In the genomic region with DNA sequence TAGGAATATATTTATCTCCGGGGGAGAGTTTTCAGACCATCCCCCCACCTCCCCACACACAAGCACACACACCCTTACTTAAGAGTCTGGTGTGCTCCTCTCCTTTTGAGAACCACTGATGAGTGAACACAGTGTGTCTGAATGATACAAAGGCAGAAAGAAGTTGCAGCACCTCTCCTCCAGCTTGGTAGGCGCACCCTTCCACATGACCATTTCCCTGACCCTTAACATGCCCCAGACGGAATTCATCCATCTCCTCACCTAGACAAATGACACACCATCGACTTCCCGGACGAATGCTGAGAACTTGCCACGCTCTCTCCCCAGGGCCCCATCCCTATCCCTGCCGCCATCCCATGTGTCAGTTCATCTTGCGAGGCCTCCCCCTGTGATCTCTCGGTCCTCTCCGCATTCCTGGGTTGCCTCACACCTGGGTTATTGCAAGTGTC, we compare ENCODE assay signal across 3 cellular contexts.
TF ChIP-seq lines count a peak whose summit lies in the region.

No MANE protein-coding gene starts in this region.

TF ChIP-seq in SK-N-SH, 30 proteins besides CTCF, POLR2A, EP300 and RAD21:
- TF ChIP-seq GABPA (IDR thresholded peaks at IDR 0.05; ENCODE audit: low read depth) = no peak
- no peak for TF ChIP-seq SIN3A (IDR thresholded peaks at IDR 0.05; ENCODE audit: borderline replicate concordance, low read depth, low read length)
- no peak for TF ChIP-seq RXRA (IDR thresholded peaks at IDR 0.05; ENCODE audit: borderline replicate concordance, low read depth)
- TF ChIP-seq REST (IDR thresholded peaks at IDR 0.05; ENCODE audit: low read depth, low read length) = no peak
- no peak for TF ChIP-seq TEAD4 (IDR thresholded peaks at IDR 0.05; ENCODE audit: borderline replicate concordance, insufficient read depth)
- no peak for TF ChIP-seq CHD2 (IDR thresholded peaks at IDR 0.05; ENCODE audit: low read length, partially characterized antibody)
- no peak for TF ChIP-seq SMC3 (IDR thresholded peaks at IDR 0.05; ENCODE audit: low read depth, low read length)
- no peak for TF ChIP-seq TCF12 (IDR thresholded peaks at IDR 0.05)
- no peak for TF ChIP-seq POLR2AphosphoS5 (IDR thresholded peaks at IDR 0.05; ENCODE audit: low read depth, low read length)
- TF ChIP-seq GATA2 (CRISPR knock-in tag; IDR thresholded peaks at IDR 0.05) = no peak
- TF ChIP-seq EZH2phosphoT487 (IDR thresholded peaks at IDR 0.05; ENCODE audit: borderline replicate concordance, low read depth) = no peak
- TF ChIP-seq ELF1 (IDR thresholded peaks at IDR 0.05) = no peak
- no peak for TF ChIP-seq FOXM1 (IDR thresholded peaks at IDR 0.05; ENCODE audit: low read depth)

TF ChIP-seq in SK-N-SH treated with all-trans-retinoic acid at 6 μM for 48 hours, 23 proteins besides CTCF, POLR2A, EP300 and RAD21:
- no peak for TF ChIP-seq ESRRG (CRISPR knock-in tag; IDR thresholded peaks at IDR 0.05)
- no peak for TF ChIP-seq ZFP3 (CRISPR knock-in tag; IDR thresholded peaks at IDR 0.05)
- no peak for TF ChIP-seq RARB (CRISPR knock-in tag; IDR thresholded peaks at IDR 0.05)
- no peak for TF ChIP-seq CSDC2 (CRISPR knock-in tag; IDR thresholded peaks at IDR 0.05)
- TF ChIP-seq ZFP30 (CRISPR knock-in tag; IDR thresholded peaks at IDR 0.05) = no peak
- TF ChIP-seq GLIS3 (CRISPR knock-in tag; IDR thresholded peaks at IDR 0.05) = no peak
- TF ChIP-seq ZNF8 (CRISPR knock-in tag; IDR thresholded peaks at IDR 0.05) = no peak
- TF ChIP-seq ZNF70 (CRISPR knock-in tag; IDR thresholded peaks at IDR 0.05) = no peak
- no peak for TF ChIP-seq PPARA (CRISPR knock-in tag; IDR thresholded peaks at IDR 0.05; ENCODE audit: borderline replicate concordance)
- TF ChIP-seq CREB5 (CRISPR knock-in tag; IDR thresholded peaks at IDR 0.05; ENCODE audit: low read depth) = no peak
- no peak for TF ChIP-seq POU6F1 (CRISPR knock-in tag; IDR thresholded peaks at IDR 0.05; ENCODE audit: borderline replicate concordance, low read depth)

TF ChIP-seq in HepG2, 621 proteins besides CTCF, POLR2A, EP300 and RAD21:
- 0 out of 2 replicates have a peak, but pooled peaks have one; percentile 22 for TF ChIP-seq ZNF317 (CRISPR knock-in tag; IDR thresholded peaks at IDR 0.05)
- TF ChIP-seq SRSF9 (IDR thresholded peaks at IDR 0.05; ENCODE audit: borderline replicate concordance, insufficient read depth, low read depth, low read length, poor library complexity, severe bottlenecking) = no peak
- peak; percentile 20; the same call in 1 of the 2 replicates for TF ChIP-seq MYC (CRISPR knock-in tag; IDR thresholded peaks at IDR 0.05; ENCODE audit: borderline replicate concordance)
- no peak for TF ChIP-seq TOE1 (CRISPR knock-in tag; IDR thresholded peaks at IDR 0.05)
- no peak for TF ChIP-seq KDM6A (CRISPR knock-in tag; IDR thresholded peaks at IDR 0.05; ENCODE audit: low read depth)
- TF ChIP-seq DNMT3B (CRISPR knock-in tag; conservative IDR thresholded peaks at IDR 0.05) = no peak
- no peak for TF ChIP-seq MATR3 (CRISPR knock-in tag; IDR thresholded peaks at IDR 0.05)
- TF ChIP-seq ZNF816 (CRISPR knock-in tag; IDR thresholded peaks at IDR 0.05; ENCODE audit: borderline replicate concordance) = no peak
- no peak for TF ChIP-seq POGK (CRISPR knock-in tag; conservative IDR thresholded peaks at IDR 0.05)
- TF ChIP-seq REST (IDR thresholded peaks at IDR 0.05; ENCODE audit: borderline replicate concordance in 1 of 2, low read depth in 1 of 2, low read length in 2 of 2) = no peak
- no peak for TF ChIP-seq ZNF605 (CRISPR knock-in tag; IDR thresholded peaks at IDR 0.05)
- TF ChIP-seq TEAD2 (CRISPR knock-in tag; IDR thresholded peaks at IDR 0.05) = no peak
- no peak for TF ChIP-seq MXI1 (IDR thresholded peaks at IDR 0.05; ENCODE audit: borderline replicate concordance, low read depth, low read length)
- TF ChIP-seq, protein P1, sequence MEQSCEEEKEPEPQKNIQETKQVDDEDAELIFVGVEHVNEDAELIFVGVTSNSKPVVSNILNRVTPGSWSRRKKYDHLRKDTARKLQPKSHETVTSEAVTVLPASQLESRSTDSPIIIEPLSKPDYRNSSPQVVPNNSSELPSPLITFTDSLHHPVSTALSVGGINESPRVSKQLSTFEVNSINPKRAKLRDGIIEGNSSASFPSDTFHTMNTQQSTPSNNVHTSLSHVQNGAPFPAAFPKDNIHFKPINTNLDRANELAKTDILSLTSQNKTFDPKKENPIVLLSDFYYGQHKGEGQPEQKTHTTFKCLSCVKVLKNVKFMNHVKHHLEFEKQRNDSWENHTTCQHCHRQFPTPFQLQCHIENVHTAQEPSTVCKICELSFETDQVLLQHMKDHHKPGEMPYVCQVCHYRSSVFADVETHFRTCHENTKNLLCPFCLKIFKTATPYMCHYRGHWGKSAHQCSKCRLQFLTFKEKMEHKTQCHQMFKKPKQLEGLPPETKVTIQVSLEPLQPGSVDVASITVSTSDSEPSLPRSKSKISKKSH (CRISPR knock-in tag; IDR thresholded peaks at IDR 0.05; ENCODE audit: borderline replicate concordance) = no peak
- TF ChIP-seq, protein P2, sequence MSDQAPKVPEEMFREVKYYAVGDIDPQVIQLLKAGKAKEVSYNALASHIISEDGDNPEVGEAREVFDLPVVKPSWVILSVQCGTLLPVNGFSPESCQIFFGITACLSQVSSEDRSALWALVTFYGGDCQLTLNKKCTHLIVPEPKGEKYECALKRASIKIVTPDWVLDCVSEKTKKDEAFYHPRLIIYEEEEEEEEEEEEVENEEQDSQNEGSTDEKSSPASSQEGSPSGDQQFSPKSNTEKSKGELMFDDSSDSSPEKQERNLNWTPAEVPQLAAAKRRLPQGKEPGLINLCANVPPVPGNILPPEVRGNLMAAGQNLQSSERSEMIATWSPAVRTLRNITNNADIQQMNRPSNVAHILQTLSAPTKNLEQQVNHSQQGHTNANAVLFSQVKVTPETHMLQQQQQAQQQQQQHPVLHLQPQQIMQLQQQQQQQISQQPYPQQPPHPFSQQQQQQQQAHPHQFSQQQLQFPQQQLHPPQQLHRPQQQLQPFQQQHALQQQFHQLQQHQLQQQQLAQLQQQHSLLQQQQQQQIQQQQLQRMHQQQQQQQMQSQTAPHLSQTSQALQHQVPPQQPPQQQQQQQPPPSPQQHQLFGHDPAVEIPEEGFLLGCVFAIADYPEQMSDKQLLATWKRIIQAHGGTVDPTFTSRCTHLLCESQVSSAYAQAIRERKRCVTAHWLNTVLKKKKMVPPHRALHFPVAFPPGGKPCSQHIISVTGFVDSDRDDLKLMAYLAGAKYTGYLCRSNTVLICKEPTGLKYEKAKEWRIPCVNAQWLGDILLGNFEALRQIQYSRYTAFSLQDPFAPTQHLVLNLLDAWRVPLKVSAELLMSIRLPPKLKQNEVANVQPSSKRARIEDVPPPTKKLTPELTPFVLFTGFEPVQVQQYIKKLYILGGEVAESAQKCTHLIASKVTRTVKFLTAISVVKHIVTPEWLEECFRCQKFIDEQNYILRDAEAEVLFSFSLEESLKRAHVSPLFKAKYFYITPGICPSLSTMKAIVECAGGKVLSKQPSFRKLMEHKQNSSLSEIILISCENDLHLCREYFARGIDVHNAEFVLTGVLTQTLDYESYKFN (CRISPR knock-in tag; conservative IDR thresholded peaks at IDR 0.05) = no peak
- no peak for TF ChIP-seq MIER3 (CRISPR knock-in tag; IDR thresholded peaks at IDR 0.05; ENCODE audit: borderline replicate concordance)
- no peak for TF ChIP-seq ZNF225 (CRISPR knock-in tag; IDR thresholded peaks at IDR 0.05)
- peak; percentile 31; the same call in 1 of the 2 replicates for TF ChIP-seq CEBPB (IDR thresholded peaks at IDR 0.05; ENCODE audit: borderline replicate concordance, low read depth, low read length)
- TF ChIP-seq, protein P3, sequence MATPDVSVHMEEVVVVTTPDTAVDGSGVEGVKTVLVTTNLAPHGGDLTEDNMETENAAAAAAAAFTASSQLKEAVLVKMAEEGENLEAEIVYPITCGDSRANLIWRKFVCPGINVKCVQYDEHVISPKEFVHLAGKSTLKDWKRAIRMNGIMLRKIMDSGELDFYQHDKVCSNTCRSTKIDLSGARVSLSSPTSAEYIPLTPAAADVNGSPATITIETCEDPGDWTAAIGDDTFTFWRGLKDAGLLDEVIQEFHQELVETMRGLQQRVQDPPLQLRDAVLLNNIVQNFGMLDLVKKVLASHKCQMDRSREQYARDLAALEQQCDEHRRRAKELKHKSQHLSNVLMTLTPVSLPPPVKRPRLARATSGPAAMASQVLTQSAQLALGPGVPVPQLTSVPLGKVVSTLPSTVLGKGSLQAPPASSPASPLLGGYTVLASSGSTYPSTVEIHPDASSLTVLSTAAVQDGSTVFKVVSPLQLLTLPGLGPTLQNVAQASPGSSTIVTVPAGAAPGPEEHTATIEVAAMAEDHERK (CRISPR knock-in tag; IDR thresholded peaks at IDR 0.05; ENCODE audit: low read depth) = no peak
- TF ChIP-seq JUN (CRISPR knock-in tag; IDR thresholded peaks at IDR 0.05) = no peak
- no peak for TF ChIP-seq ZNF207 (IDR thresholded peaks at IDR 0.05; ENCODE audit: borderline replicate concordance)
- TF ChIP-seq SP5 (CRISPR knock-in tag; IDR thresholded peaks at IDR 0.05; ENCODE audit: borderline replicate concordance, low read depth) = no peak
- TF ChIP-seq TFDP1 (CRISPR knock-in tag; IDR thresholded peaks at IDR 0.05; ENCODE audit: borderline replicate concordance) = no peak
- TF ChIP-seq ZNF788 (CRISPR knock-in tag; IDR thresholded peaks at IDR 0.05; ENCODE audit: borderline replicate concordance) = no peak
- no peak for TF ChIP-seq CENPT (CRISPR knock-in tag; IDR thresholded peaks at IDR 0.05; ENCODE audit: low read depth)
- no peak for TF ChIP-seq TARDBP (CRISPR knock-in tag; IDR thresholded peaks at IDR 0.05)
- no peak for TF ChIP-seq HOXA5 (CRISPR knock-in tag; IDR thresholded peaks at IDR 0.05)
- TF ChIP-seq ZNF263 (CRISPR knock-in tag; IDR thresholded peaks at IDR 0.05) = peak; percentile 14; the same call in 1 of the 2 replicates
- TF ChIP-seq MTA3 (CRISPR knock-in tag; IDR thresholded peaks at IDR 0.05) = no peak
- no peak for TF ChIP-seq ZNF329 (CRISPR knock-in tag; IDR thresholded peaks at IDR 0.05; ENCODE audit: low read depth)
- TF ChIP-seq ZNF460 (CRISPR knock-in tag; IDR thresholded peaks at IDR 0.05; ENCODE audit: borderline replicate concordance) = no peak
- TF ChIP-seq CEBPG (CRISPR knock-in tag; IDR thresholded peaks at IDR 0.05) = no peak
- 0 out of 2 replicates have a peak, but pooled peaks have one; percentile 67 for TF ChIP-seq ZC3H4 (CRISPR knock-in tag; IDR thresholded peaks at IDR 0.05; ENCODE audit: borderline replicate concordance)
- no peak for TF ChIP-seq REXO4 (CRISPR knock-in tag; IDR thresholded peaks at IDR 0.05; ENCODE audit: borderline replicate concordance)
